8 cellular contexts compared by ENCODE assay signal in the genomic region with DNA sequence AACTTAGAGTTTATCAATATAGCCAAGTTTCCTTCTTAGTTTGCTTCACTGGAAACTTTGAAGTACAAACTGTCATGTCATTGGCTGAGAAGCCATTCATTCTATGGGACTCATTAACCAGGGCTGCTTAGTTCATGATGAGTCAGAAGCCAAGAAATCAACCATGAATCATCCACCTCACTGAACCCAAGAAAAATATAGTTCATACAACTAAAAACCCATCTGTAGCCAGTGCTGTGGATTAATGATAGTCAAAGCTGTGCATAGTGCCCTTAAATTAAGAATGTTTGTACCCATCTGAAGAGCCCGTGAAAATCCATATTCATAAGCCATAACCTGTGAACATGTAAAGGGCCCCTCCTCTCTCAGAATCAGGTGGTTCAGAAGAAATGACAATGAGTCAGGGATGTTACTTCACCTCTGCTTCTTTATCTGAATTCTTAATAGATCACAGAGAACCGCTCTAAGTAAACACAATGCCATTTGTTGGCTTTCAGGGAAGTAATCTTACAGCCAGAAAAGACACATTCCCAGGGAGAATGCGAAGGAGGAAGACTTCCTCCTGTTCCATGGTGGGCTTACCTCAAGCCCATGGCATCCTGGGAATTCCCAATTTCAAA. TPM values are rescaled to one million over a fixed set of nuclear protein-coding genes. Genes with fewer than 3 reads are reported as not detected.
DNase-seq lines count a peak whose midpoint lies in the region; ATAC-seq and TF ChIP-seq lines count a peak whose summit lies in the region.

No MANE protein-coding gene starts in this region.

- no peak for TF ChIP-seq POLR2A in Peyer's patch (IDR thresholded peaks at IDR 0.05)

- peak; percentile 88 for ATAC-seq in HG02884 (IDR thresholded peaks at IDR 0.05; ENCODE audit: unreplicated experiment)

- H3K4me1 Mint-ChIP-seq in activated naive CD4-positive, alpha-beta T cell treated with anti-CD3 and anti-CD28 coated beads for 36 hours (ENCODE audit: low read depth), result peaks cover 27% of the 10 kb centered on the region
- H3K4me1 Mint-ChIP-seq in activated naive CD4-positive, alpha-beta T cell treated with anti-CD3 and anti-CD28 coated beads, Interleukin-2, amount 10 ng/mL, durations not matched to agents 7 days and 5 days, result peaks cover 2% of the 10 kb centered on the region
- H3K4me1 Mint-ChIP-seq in glutamatergic neuron (ENCODE audit: low read depth, unreplicated experiment), result no peaks in the 10 kb centered on the region

- H3K36me3 Mint-ChIP-seq in activated naive CD4-positive, alpha-beta T cell treated with anti-CD3 and anti-CD28 coated beads for 36 hours (ENCODE audit: low read depth), result no peaks in the 10 kb centered on the region
- H3K36me3 Mint-ChIP-seq in activated naive CD4-positive, alpha-beta T cell treated with anti-CD3 and anti-CD28 coated beads, Interleukin-2, amount 10 ng/mL, durations not matched to agents 7 days and 5 days, result no peaks in the 10 kb centered on the region
- H3K36me3 Mint-ChIP-seq in glutamatergic neuron (ENCODE audit: unreplicated experiment), result no peaks in the 10 kb centered on the region

- no peaks in the 10 kb centered on the region for H3K27me3 ChIP-seq in Peyer's patch
- H3K27me3 ChIP-seq in WERI-Rb-1 (ENCODE audit: insufficient read depth, low read depth, severe bottlenecking), result no peaks in the 10 kb centered on the region

- intact Hi-C loops in activated naive CD4-positive, alpha-beta T cell treated with anti-CD3 and anti-CD28 coated beads for 36 hours (cut with micrococcal nuclease), result loop anchor here (1.0 to 10.0 kb wide), 10 partner anchors 10 to 435 kb away; a partner anchor contains a TSS

- CTCF ChIA-PET in activated naive CD4-positive, alpha-beta T cell treated with anti-CD3 and anti-CD28 coated beads for 36 hours (lab: Charles Lee), result interaction anchor here (2.1 kb wide), 1 partner anchor 14 kb away, joined by 5 read pairs; no protein-coding TSS in a partner anchor
- CTCF ChIA-PET in activated naive CD4-positive, alpha-beta T cell treated with anti-CD3 and anti-CD28 coated beads, Interleukin-2, amount 10 ng/mL, durations not matched to agents 7 days and 5 days (lab: Charles Lee), result interaction anchor here (0.6 to 1.0 kb wide), 2 partner anchors 14 to 22 kb away, joined by 3 to 4 read pairs; no protein-coding TSS in a partner anchor

- DNase-seq in activated naive CD4-positive, alpha-beta T cell treated with anti-CD3 and anti-CD28 coated beads for 36 hours, result peak; percentile 43
- no peak for DNase-seq in activated naive CD4-positive, alpha-beta T cell treated with anti-CD3 and anti-CD28 coated beads, Interleukin-2, amount 10 ng/mL, durations not matched to agents 7 days and 5 days
- DNase-seq in Peyer's patch, result no peak
- DNase-seq in fibroblast of pulmonary artery (ENCODE audit: low read depth), result peak; percentile 88
- DNase-seq in glutamatergic neuron, result no peak
- no peak for DNase-seq in WERI-Rb-1
- no peak for DNase-seq in NCI-H510A (lab: John Stamatoyannopoulos, UW)

- TF ChIP-seq CTCF in Peyer's patch (IDR thresholded peaks at IDR 0.05) (no peak), fibroblast of pulmonary artery (IDR thresholded peaks at IDR 0.05; ENCODE audit: low read length, missing control alignments) (no peak), glutamatergic neuron (IDR thresholded peaks at IDR 0.05; ENCODE audit: partially characterized antibody, unreplicated experiment) (no peak), WERI-Rb-1 (IDR thresholded peaks at IDR 0.05; ENCODE audit: low read depth, low read length) (no peak)

- H3K27ac Mint-ChIP-seq in activated naive CD4-positive, alpha-beta T cell treated with anti-CD3 and anti-CD28 coated beads for 36 hours, result peak overlapping the region; percentile 75
- no peak overlapping the region for H3K27ac Mint-ChIP-seq in activated naive CD4-positive, alpha-beta T cell treated with anti-CD3 and anti-CD28 coated beads, Interleukin-2, amount 10 ng/mL, durations not matched to agents 7 days and 5 days
- H3K27ac Mint-ChIP-seq in glutamatergic neuron (ENCODE audit: unreplicated experiment), result no peak overlapping the region

- H3K4me3 ChIP-seq in Peyer's patch, result no peak overlapping the region
- H3K4me3 ChIP-seq in fibroblast of pulmonary artery (replicated peaks; ENCODE audit: low read depth, low read length), result no peak overlapping the region
- no peak overlapping the region for H3K4me3 ChIP-seq in WERI-Rb-1 (ENCODE audit: low read depth, low read length)

- H3K36me3 ChIP-seq in Peyer's patch, result no peaks in the 10 kb centered on the region
- no peaks in the 10 kb centered on the region for H3K36me3 ChIP-seq in WERI-Rb-1

- peaks cover 0 to 15% (median 0%) of the 10 kb centered on the region in 4 donors for H3K4me1 ChIP-seq in Peyer's patch

- H3K27me3 Mint-ChIP-seq in activated naive CD4-positive, alpha-beta T cell treated with anti-CD3 and anti-CD28 coated beads for 36 hours (ENCODE audit: low read depth), result no peaks in the 10 kb centered on the region
- H3K27me3 Mint-ChIP-seq in activated naive CD4-positive, alpha-beta T cell treated with anti-CD3 and anti-CD28 coated beads, Interleukin-2, amount 10 ng/mL, durations not matched to agents 7 days and 5 days, result peaks cover 1% of the 10 kb centered on the region
- no peaks in the 10 kb centered on the region for H3K27me3 Mint-ChIP-seq in glutamatergic neuron (ENCODE audit: unreplicated experiment)

- H3K9me3 ChIP-seq in Peyer's patch, result no peaks in the 10 kb centered on the region
- no peaks in the 10 kb centered on the region for H3K9me3 ChIP-seq in WERI-Rb-1 (ENCODE audit: severe bottlenecking)

- H3K4me3 Mint-ChIP-seq in activated naive CD4-positive, alpha-beta T cell treated with anti-CD3 and anti-CD28 coated beads for 36 hours, result no peak overlapping the region
- H3K4me3 Mint-ChIP-seq in activated naive CD4-positive, alpha-beta T cell treated with anti-CD3 and anti-CD28 coated beads, Interleukin-2, amount 10 ng/mL, durations not matched to agents 7 days and 5 days, result no peak overlapping the region
- no peak overlapping the region for H3K4me3 Mint-ChIP-seq in glutamatergic neuron (ENCODE audit: unreplicated experiment)

- no peaks in the 10 kb centered on the region for H3K9me3 Mint-ChIP-seq in activated naive CD4-positive, alpha-beta T cell treated with anti-CD3 and anti-CD28 coated beads for 36 hours
- H3K9me3 Mint-ChIP-seq in activated naive CD4-positive, alpha-beta T cell treated with anti-CD3 and anti-CD28 coated beads, Interleukin-2, amount 10 ng/mL, durations not matched to agents 7 days and 5 days, result no peaks in the 10 kb centered on the region
- no peaks in the 10 kb centered on the region for H3K9me3 Mint-ChIP-seq in glutamatergic neuron (ENCODE audit: unreplicated experiment)

- H3K27ac ChIP-seq in Peyer's patch, result peak overlapping the region in 3 of 4 donors; percentile 49 to 82 (median 74)
- H3K27ac ChIP-seq in WERI-Rb-1, result no peak overlapping the region

RNA-seq across cellular contexts. Expression of a gene that starts 25.4 kb away (rescaled TPM):
- not detected for total RNA-seq in activated naive CD4-positive, alpha-beta T cell treated with anti-CD3 and anti-CD28 coated beads for 36 hours
- total RNA-seq in Peyer's patch (not detected), glutamatergic neuron (ENCODE audit: unreplicated experiment) (not detected)

Comparison
In these comparisons a context has a peak if more than half of its experiments do, and no peak if none do; other contexts are left out.
1. DNase-seq: peak in activated naive CD4-positive, alpha-beta T cell treated with anti-CD3 and anti-CD28 coated beads for 36 hours (single experiment) and fibroblast of pulmonary artery (single experiment); none in activated naive CD4-positive, alpha-beta T cell treated with anti-CD3 and anti-CD28 coated beads, Interleukin-2, amount 10 ng/mL, durations not matched to agents 7 days and 5 days (single experiment), Peyer's patch (0 of 3), glutamatergic neuron (single experiment), WERI-Rb-1 (single experiment) and NCI-H510A (single experiment).